Comparison of ENCODE assay signal across 1 cellular context in the genomic region with DNA sequence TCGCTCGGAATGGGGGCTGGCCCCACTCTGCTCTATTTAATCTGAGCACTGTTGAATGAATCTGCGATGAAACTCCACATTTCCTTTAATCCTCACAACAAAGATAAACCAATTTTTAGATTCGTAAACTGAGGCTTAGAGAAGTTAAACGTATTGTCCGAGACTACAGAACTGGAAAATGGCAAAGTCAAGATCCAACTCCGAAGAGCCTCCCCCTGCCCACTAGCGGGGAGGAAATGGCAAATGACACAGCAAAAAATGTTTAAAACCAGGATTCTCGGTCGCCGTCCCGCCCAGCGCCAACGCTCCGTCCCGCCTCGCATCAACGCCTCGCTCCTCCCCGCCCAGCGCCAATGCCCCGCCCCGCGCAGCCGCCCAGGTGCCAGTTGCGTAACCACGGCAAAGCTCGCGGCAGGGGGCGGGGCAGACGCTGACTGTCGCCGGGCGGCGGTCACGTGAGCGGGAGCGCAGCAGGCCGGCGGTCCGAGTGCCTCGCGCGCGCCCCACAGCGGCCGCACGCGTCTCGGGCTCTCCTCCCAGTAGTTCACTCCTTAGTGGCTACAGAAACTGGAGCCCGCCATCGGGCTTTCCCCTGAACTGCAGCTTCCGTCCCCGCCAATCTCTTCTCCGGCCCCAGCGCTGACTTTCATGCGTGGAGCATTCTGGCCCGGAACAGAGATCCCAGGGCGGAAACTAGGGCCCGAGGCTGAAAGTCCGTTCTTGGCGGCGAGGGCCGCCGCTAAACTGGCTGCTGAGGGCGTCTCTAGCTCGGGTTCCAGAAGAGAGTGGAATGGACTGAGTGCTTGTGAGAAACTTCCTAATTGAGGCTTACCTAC.
TF ChIP-seq lines count a peak whose summit lies in the region.

No MANE protein-coding gene starts in this region.

TF ChIP-seq in WTC11, 78 proteins besides CTCF, POLR2A, EP300 and RAD21 (continued from another document):
- TF ChIP-seq, protein P1, sequence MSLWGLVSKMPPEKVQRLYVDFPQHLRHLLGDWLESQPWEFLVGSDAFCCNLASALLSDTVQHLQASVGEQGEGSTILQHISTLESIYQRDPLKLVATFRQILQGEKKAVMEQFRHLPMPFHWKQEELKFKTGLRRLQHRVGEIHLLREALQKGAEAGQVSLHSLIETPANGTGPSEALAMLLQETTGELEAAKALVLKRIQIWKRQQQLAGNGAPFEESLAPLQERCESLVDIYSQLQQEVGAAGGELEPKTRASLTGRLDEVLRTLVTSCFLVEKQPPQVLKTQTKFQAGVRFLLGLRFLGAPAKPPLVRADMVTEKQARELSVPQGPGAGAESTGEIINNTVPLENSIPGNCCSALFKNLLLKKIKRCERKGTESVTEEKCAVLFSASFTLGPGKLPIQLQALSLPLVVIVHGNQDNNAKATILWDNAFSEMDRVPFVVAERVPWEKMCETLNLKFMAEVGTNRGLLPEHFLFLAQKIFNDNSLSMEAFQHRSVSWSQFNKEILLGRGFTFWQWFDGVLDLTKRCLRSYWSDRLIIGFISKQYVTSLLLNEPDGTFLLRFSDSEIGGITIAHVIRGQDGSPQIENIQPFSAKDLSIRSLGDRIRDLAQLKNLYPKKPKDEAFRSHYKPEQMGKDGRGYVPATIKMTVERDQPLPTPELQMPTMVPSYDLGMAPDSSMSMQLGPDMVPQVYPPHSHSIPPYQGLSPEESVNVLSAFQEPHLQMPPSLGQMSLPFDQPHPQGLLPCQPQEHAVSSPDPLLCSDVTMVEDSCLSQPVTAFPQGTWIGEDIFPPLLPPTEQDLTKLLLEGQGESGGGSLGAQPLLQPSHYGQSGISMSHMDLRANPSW (CRISPR knock-in tag; conservative IDR thresholded peaks at IDR 0.05; ENCODE audit: low read depth): no peak
- TF ChIP-seq ZNF138 (CRISPR knock-in tag; conservative IDR thresholded peaks at IDR 0.05): 0 out of 2 replicates have a peak, but pooled peaks have one; percentile 42
- peak; percentile 100 for TF ChIP-seq NFE2L1 (CRISPR knock-in tag; IDR thresholded peaks at IDR 0.05)
- no peak for TF ChIP-seq FOXJ3 (CRISPR knock-in tag; IDR thresholded peaks at IDR 0.05; ENCODE audit: borderline replicate concordance)
- peak; percentile 72; the same call in 1 of the 2 replicates for TF ChIP-seq CREM (CRISPR knock-in tag; IDR thresholded peaks at IDR 0.05)
- TF ChIP-seq, protein P2, sequence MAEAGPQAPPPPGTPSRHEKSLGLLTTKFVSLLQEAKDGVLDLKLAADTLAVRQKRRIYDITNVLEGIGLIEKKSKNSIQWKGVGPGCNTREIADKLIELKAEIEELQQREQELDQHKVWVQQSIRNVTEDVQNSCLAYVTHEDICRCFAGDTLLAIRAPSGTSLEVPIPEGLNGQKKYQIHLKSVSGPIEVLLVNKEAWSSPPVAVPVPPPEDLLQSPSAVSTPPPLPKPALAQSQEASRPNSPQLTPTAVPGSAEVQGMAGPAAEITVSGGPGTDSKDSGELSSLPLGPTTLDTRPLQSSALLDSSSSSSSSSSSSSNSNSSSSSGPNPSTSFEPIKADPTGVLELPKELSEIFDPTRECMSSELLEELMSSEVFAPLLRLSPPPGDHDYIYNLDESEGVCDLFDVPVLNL (CRISPR knock-in tag; IDR thresholded peaks at IDR 0.05; ENCODE audit: borderline replicate concordance, low read depth): no peak
